In the genomic region with DNA sequence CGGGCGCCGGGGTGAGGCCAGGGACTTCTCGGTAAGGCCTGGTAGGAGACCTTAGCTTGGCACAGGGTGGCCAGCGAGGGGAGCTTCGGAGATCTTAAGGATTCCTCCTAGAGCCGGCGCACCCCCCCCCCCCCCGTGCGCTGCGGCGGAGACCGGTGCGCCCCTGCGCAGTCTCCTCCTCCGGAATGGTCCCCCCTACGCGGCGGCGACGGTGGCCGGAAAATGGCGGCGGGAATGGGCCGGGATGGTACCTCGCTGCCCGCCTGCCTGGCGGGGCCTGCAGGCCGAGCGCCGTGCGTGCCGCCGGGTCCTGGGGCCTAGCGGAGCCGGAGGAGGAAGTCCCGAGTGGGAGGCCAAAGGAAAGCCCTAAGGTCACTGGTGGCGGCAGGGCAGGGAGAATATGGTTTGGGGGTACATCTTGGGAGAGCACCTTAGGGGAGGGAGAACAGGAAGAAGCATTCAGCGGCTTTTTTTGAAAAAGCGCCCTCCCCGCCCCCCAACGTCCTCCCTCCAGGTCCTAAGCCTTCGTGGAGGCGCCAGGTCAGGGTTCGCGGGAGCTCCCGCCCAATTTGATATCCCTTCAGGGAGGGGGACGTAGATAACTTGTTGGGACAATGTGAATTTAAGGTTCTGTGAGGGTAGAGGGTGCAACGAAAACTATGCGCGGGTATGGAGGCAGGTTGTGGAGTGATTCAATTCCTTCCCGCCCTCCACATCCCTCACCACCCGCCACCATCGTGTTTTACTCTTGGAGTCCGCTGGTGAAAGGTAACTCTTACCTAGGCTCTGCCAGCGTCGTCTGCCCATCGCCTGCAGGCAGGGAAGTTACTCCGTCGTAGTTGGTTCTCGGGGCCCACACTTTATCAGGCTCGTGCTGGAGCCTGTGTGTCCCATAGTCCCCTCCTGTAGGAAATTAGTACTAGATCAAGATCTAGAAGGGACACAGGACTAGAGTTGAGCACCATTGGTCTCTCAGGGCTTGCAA, we compare ENCODE assay signal across 8 cellular contexts. TPM values are rescaled to one million over a fixed set of nuclear protein-coding genes. Genes with fewer than 3 reads are reported as not detected.
DNase-seq lines count a peak whose midpoint lies in the region; ATAC-seq and TF ChIP-seq lines count a peak whose summit lies in the region.

No MANE protein-coding gene starts in this region.

- H3K36me3 ChIP-seq in DOHH2 (ENCODE audit: control insufficient read depth, low read length), result peaks cover 58% of the 10 kb centered on the region
- peaks cover 42% of the 10 kb centered on the region for H3K36me3 ChIP-seq in WERI-Rb-1
- peaks cover 23 to 27% of the 10 kb centered on the region in 2 donors for H3K36me3 ChIP-seq in muscle layer of duodenum (ENCODE audit: control insufficient read depth in 1 of 2, insufficient read depth in 2 of 2, low read length in 2 of 2)
- peaks cover under 1% of the 10 kb centered on the region for H3K36me3 ChIP-seq in urinary bladder (ENCODE audit: insufficient read depth)

- DNase-seq in HPDE6-E6E7 (ENCODE audit: extremely low spot score) (peak; percentile 20), WERI-Rb-1 (peak; percentile 37), epithelial cell of esophagus (ENCODE audit: low read depth) (peak; percentile 56), NCI-H187 treated with DMSO at 0.1 percent for 48 hours (lab: John Stamatoyannopoulos, UW) (no peak)

- no peak for TF ChIP-seq CTCF in DOHH2 (IDR thresholded peaks at IDR 0.05; ENCODE audit: low read depth, low read length, poor library complexity, severe bottlenecking)
- TF ChIP-seq CTCF in WERI-Rb-1 (IDR thresholded peaks at IDR 0.05; ENCODE audit: low read depth, low read length), result no peak
- TF ChIP-seq CTCF in epithelial cell of esophagus (IDR thresholded peaks at IDR 0.05; ENCODE audit: insufficient read depth, low read depth, low read length, missing control alignments), result no peak

- H3K4me1 ChIP-seq in DOHH2 (ENCODE audit: control insufficient read depth, low read length) (peaks cover 24% of the 10 kb centered on the region), muscle layer of duodenum (ENCODE audit: control insufficient read depth in 1 of 2, insufficient read depth in 2 of 2, low read length in 2 of 2) (peaks cover 14 to 21% of the 10 kb centered on the region in 2 donors), urinary bladder (ENCODE audit: insufficient read depth) (peaks cover 1% of the 10 kb centered on the region)

- H3K27me3 ChIP-seq in DOHH2 (ENCODE audit: control insufficient read depth, low read length) (no peaks in the 10 kb centered on the region), WERI-Rb-1 (ENCODE audit: insufficient read depth, low read depth, severe bottlenecking) (no peaks in the 10 kb centered on the region), muscle layer of duodenum (ENCODE audit: low read depth, low read length) (no peaks in the 10 kb centered on the region)

- H3K79me2 ChIP-seq in DOHH2 (ENCODE audit: control insufficient read depth, low read length), result peaks cover 69% of the 10 kb centered on the region

- peak overlapping the region; percentile 98 for H3K4me2 ChIP-seq in DOHH2 (ENCODE audit: low read length)

- WGBS in urinary bladder, result under 1% methylated on average over 62 of the region's 62 CpGs

- peaks cover 25% of the 10 kb centered on the region for H4K20me1 ChIP-seq in DOHH2 (ENCODE audit: control insufficient read depth, insufficient read depth, low read depth, low read length)

- H3K27ac ChIP-seq in DOHH2 (ENCODE audit: low read depth, low read length), result peak overlapping the region; percentile 54
- peak overlapping the region; percentile 96 for H3K27ac ChIP-seq in WERI-Rb-1
- H3K27ac ChIP-seq in muscle layer of duodenum (ENCODE audit: low read length), result peak overlapping the region; percentile 74
- H3K27ac ChIP-seq in urinary bladder (ENCODE audit: low read depth), result peak overlapping the region; percentile 84

- no peaks in the 10 kb centered on the region for H3K9me2 ChIP-seq in DOHH2 (replicated peaks; ENCODE audit: control insufficient read depth, low read length)

- peak; percentile 11 for ATAC-seq in GM19455 (IDR thresholded peaks at IDR 0.05; ENCODE audit: unreplicated experiment)

- no peaks in the 10 kb centered on the region for H3K9me3 ChIP-seq in DOHH2 (ENCODE audit: control insufficient read depth, insufficient read depth, low read length)
- no peaks in the 10 kb centered on the region for H3K9me3 ChIP-seq in WERI-Rb-1 (ENCODE audit: severe bottlenecking)
- no peaks in the 10 kb centered on the region for H3K9me3 ChIP-seq in muscle layer of duodenum (ENCODE audit: control insufficient read depth in 1 of 2, low read length in 2 of 2)

- peaks cover 12% of the 10 kb centered on the region for H3F3A ChIP-seq in DOHH2 (ENCODE audit: control insufficient read depth, insufficient read depth)

- H3K4me3 ChIP-seq in DOHH2 (ENCODE audit: low read length), result peak overlapping the region; percentile 97
- H3K4me3 ChIP-seq in WERI-Rb-1 (ENCODE audit: low read depth, low read length), result peak overlapping the region; percentile 92
- H3K4me3 ChIP-seq in epithelial cell of esophagus (ENCODE audit: low read length), result peak overlapping the region; percentile 95
- peak overlapping the region; percentile 93 to 97 for H3K4me3 ChIP-seq in muscle layer of duodenum (ENCODE audit: low read depth in 1 of 2, low read length in 2 of 2)
- peak overlapping the region; percentile 92 for H3K4me3 ChIP-seq in urinary bladder (ENCODE audit: low read depth, low read length)

RNA-seq across cellular contexts. Expression of gene SRRM1, which starts 0.6 kb away (rescaled TPM):
- total RNA-seq in urinary bladder, result 87.3 TPM
- 63.8 TPM for polyA plus RNA-seq in urinary bladder
